ENCODE assay signal across 21 cellular contexts in genomic region chr19:17156296-17156946, GRCh38.
"Had no signal": no experiment of that assay in that cellular context is flagged by ENCODE, and none has a peak within 500 bp of the region (broad histone marks: within the 10 kb centered on the region; RNA-seq: fewer than 3 reads in every experiment).

No MANE protein-coding gene starts in this region.

- H3K27ac Mint-ChIP-seq: activated CD8-positive, alpha-beta T cell treated with anti-CD3 and anti-CD28 coated beads for 36 hours; activated T-cell treated with anti-CD3 and anti-CD28 coated beads, Interleukin-2, amount 50 U/mL, for 72 hours; stimulated activated naive CD8-positive, alpha-beta T cell treated with anti-CD3 and anti-CD28 coated beads, Interleukin-15, Interleukin-2, amounts not matched to agents 100 ng/mL and 50 ng/mL, for 24 hours had no signal

- H3K9me3 ChIP-seq: breast epithelium, esophagus squamous epithelium, left lung, lower lobe of right lung, thyroid gland had no signal

- H3K4me1 Mint-ChIP-seq: nephron progenitor cell had no signal

- H3K36me3 ChIP-seq: breast epithelium had no signal

- H3K27me3 Mint-ChIP-seq: activated CD8-positive, alpha-beta T cell treated with anti-CD3 and anti-CD28 coated beads for 36 hours; stimulated activated naive CD8-positive, alpha-beta T cell treated with anti-CD3 and anti-CD28 coated beads, Interleukin-15, Interleukin-2, amounts not matched to agents 100 ng/mL and 50 ng/mL, for 24 hours had no signal

- DNase-seq: activated CD4-positive, alpha-beta T cell treated with anti-CD3 and anti-CD28 coated beads, Interleukin-2, amount 50 U/mL, for 1 hour; activated CD4-positive, CD25-positive, alpha-beta regulatory T cell treated with anti-CD3 and anti-CD28 coated beads, Interleukin-2, amount 50 U/mL, for 72 hours; activated CD8-positive, alpha-beta T cell treated with anti-CD3 and anti-CD28 coated beads for 36 hours; activated naive CD4-positive, alpha-beta T cell; activated T-cell treated with anti-CD3 and anti-CD28 coated beads, Interleukin-2, amount 50 U/mL, for 72 hours; central memory CD4-positive, alpha-beta T cell; dermis blood vessel endothelial cell; effector CD4-positive, alpha-beta T cell; esophagus squamous epithelium; mesendoderm; nephron progenitor cell; stimulated activated CD4-positive, alpha-beta T cell treated with anti-CD3 and anti-CD28 coated beads, Interleukin-2, amount 100 ng/mL, for 48 hours; T-helper 1 cell; thyroid gland had no signal

- H3K4me3 ChIP-seq: breast epithelium, esophagus squamous epithelium, left lung, lower lobe of right lung, thyroid gland had no signal

- H3K27me3 ChIP-seq: breast epithelium, esophagus squamous epithelium, left lung, thyroid gland had no signal

- H3K4me1 ChIP-seq: breast epithelium, esophagus squamous epithelium, lower lobe of right lung, thyroid gland had no signal

- H3K27ac ChIP-seq: breast epithelium, epithelial cell of prostate, lower lobe of right lung, thyroid gland, VCaP had no signal

- H3K9me3 Mint-ChIP-seq: activated CD8-positive, alpha-beta T cell treated with anti-CD3 and anti-CD28 coated beads for 36 hours; activated naive CD4-positive, alpha-beta T cell treated with anti-CD3 and anti-CD28 coated beads, Interleukin-2, amount 50 U/mL, for 72 hours; activated T-cell treated with anti-CD3 and anti-CD28 coated beads, Interleukin-2, amount 50 U/mL, for 72 hours; nephron progenitor cell; stimulated activated naive CD8-positive, alpha-beta T cell treated with anti-CD3 and anti-CD28 coated beads, Interleukin-15, Interleukin-2, amounts not matched to agents 100 ng/mL and 50 ng/mL, for 24 hours had no signal

- H3K4me3 Mint-ChIP-seq: activated CD8-positive, alpha-beta T cell treated with anti-CD3 and anti-CD28 coated beads for 36 hours; activated T-cell treated with anti-CD3 and anti-CD28 coated beads, Interleukin-2, amount 50 U/mL, for 72 hours; nephron progenitor cell; stimulated activated naive CD8-positive, alpha-beta T cell treated with anti-CD3 and anti-CD28 coated beads, Interleukin-15, Interleukin-2, amounts not matched to agents 100 ng/mL and 50 ng/mL, for 24 hours had no signal
